Comparison of ENCODE assay signal across 16 cellular contexts in the genomic region with DNA sequence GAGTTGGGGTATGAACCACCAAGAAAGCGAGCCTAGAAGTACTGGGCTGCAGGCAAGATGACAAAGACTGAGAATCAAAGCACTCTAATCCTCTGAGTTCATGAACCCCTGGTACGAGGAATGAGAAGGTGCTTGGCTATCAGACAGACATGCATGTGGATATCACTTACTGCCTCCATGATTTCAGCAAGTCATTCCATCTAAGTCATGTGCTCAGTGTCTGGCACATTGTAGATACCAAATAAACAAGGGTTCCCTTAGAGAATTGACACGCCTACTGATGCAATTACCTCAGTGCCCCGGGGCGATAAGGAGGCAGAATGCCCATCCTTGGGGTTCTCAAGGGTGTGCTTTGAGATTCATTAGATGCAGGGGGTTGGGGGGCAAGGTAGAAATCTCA.
DNase-seq lines count a peak whose midpoint lies in the region; ATAC-seq and TF ChIP-seq lines count a peak whose summit lies in the region.
"Had no signal": no experiment of that assay in that cellular context is flagged by ENCODE, and none has a peak within 500 bp of the region (broad histone marks: within the 10 kb centered on the region; RNA-seq: fewer than 3 reads in every experiment).

No MANE protein-coding gene starts in this region.

- peaks cover 20 to 33% of the 10 kb centered on the region in 2 experiments for H3K4me1 ChIP-seq in trophoblast cell (ENCODE audit: control insufficient read depth in 1 of 2, insufficient read depth in 2 of 2, low read length in 2 of 2)
- no peaks in the 10 kb centered on the region for H3K4me1 ChIP-seq in spleen
- H3K4me1 ChIP-seq: parathyroid adenoma had no signal

- no peak overlapping the region for H2BK5ac ChIP-seq in trophoblast cell (ENCODE audit: low read depth, low read length, poor library complexity)

- H4K91ac ChIP-seq in trophoblast cell (ENCODE audit: low read depth, low read length) = no peak overlapping the region

- no peak overlapping the region for H3K14ac ChIP-seq in trophoblast cell (ENCODE audit: low read length)

- H3K18ac ChIP-seq in trophoblast cell (ENCODE audit: low read length) = no peak overlapping the region

- H3K4me2 ChIP-seq in trophoblast cell (ENCODE audit: low read length) = no peak overlapping the region

- no peak overlapping the region for H3K4ac ChIP-seq in trophoblast cell (ENCODE audit: low read depth, low read length)

- TF ChIP-seq POLR2A in spleen (IDR thresholded peaks at IDR 0.05) = no peak

- no peak overlapping the region for H3K23ac ChIP-seq in trophoblast cell (ENCODE audit: low read length)

- ATAC-seq in GM18502 (IDR thresholded peaks at IDR 0.05; ENCODE audit: poor library complexity, unreplicated experiment) = peak; percentile 61
- no peak for ATAC-seq in activated CD4-positive, CD25-positive, alpha-beta regulatory T cell treated with anti-CD3 and anti-CD28 coated beads, Interleukin-2, amount 50 U/mL, for 24 hours
- no peak for ATAC-seq in HG03139 (IDR thresholded peaks at IDR 0.05; ENCODE audit: unreplicated experiment)
- no peak for ATAC-seq in HG03378 (IDR thresholded peaks at IDR 0.05; ENCODE audit: unreplicated experiment)

- no peak overlapping the region for H3K9ac ChIP-seq in trophoblast cell (ENCODE audit: low read length)
- H3K9ac ChIP-seq: parathyroid adenoma had no signal

- no peaks in the 10 kb centered on the region for H3K36me3 ChIP-seq in trophoblast cell (ENCODE audit: control insufficient read depth in 1 of 2, insufficient read depth in 2 of 2, low read length in 2 of 2)
- H3K36me3 ChIP-seq in spleen = no peaks in the 10 kb centered on the region
- H3K36me3 ChIP-seq: stomach had no signal

- no peak overlapping the region for H2AK5ac ChIP-seq in trophoblast cell (ENCODE audit: low read length)

- whole genome bisulfite sequencing in trophoblast cell (ENCODE audit: extremely low coverage, insufficient coverage, insufficient read length) = no CpG with 5 or more reads among the region's 5 CpGs
- WGBS in spleen, 5 donors = 48 to 88% (median 70%) methylated on average over 5 of the region's 5 CpGs

- H3K27ac ChIP-seq in trophoblast cell (ENCODE audit: low read depth, low read length) = no peak overlapping the region
- no peak overlapping the region for H3K27ac ChIP-seq in spleen
- H3K27ac ChIP-seq: parathyroid adenoma, stomach had no signal

- DNase-seq in OCI-M1 (lab: John Stamatoyannopoulos, UW) (peak; percentile 97), fibroblast of the conjunctiva (ENCODE audit: low read depth) (peak; percentile 50), trophoblast cell (peak; percentile 6 to 47), spleen (no peak)
- DNase-seq: activated CD4-positive, alpha-beta memory T cell treated with anti-CD3 and anti-CD28 coated beads for 36 hours; activated naive CD4-positive, alpha-beta T cell treated with anti-CD3 and anti-CD28 coated beads for 36 hours; CD4-positive, alpha-beta T cell; NCI-H1930; NK-92 treated with Interleukin-12 subunit alpha and Interleukin-12 subunit beta, amount 100 ng/mL, for 24 hours; stomach had no signal

- intact Hi-C loops in spleen (cut with DNase I; ENCODE audit: low total_unique reads) = no loop called here

- no peaks in the 10 kb centered on the region for H3K27me3 ChIP-seq in trophoblast cell (ENCODE audit: insufficient read depth, low read length)
- no peaks in the 10 kb centered on the region for H3K27me3 ChIP-seq in spleen (replicated peaks in 1 of 7)
- H3K27me3 ChIP-seq: stomach had no signal

- H4K8ac ChIP-seq in trophoblast cell (ENCODE audit: low read depth, low read length) = no peak overlapping the region

- TF ChIP-seq CTCF in spleen (IDR thresholded peaks at IDR 0.05 in 8 of 11, conservative IDR thresholded peaks at IDR 0.05 in 3 of 11) = no peak

- H3K79me1 ChIP-seq in trophoblast cell (ENCODE audit: low read length) = peaks cover 17% of the 10 kb centered on the region

- H2BK120ac ChIP-seq in trophoblast cell (ENCODE audit: insufficient read depth, low read length, poor library complexity) = no peak overlapping the region

- no peak overlapping the region for H3K4me3 ChIP-seq in trophoblast cell (ENCODE audit: low read depth, low read length)
- H3K4me3 ChIP-seq in spleen = no peak overlapping the region
- H3K4me3 ChIP-seq: lung, stomach had no signal

- H3K79me2 ChIP-seq in trophoblast cell (ENCODE audit: control insufficient read depth, insufficient read depth, low read length, poor library complexity) = no peaks in the 10 kb centered on the region
- H3K79me2 ChIP-seq: parathyroid adenoma had no signal

- H3K9me3 ChIP-seq in trophoblast cell (ENCODE audit: insufficient read depth, low read depth, low read length) (no peaks in the 10 kb centered on the region), spleen (peaks cover 0 to 12% (median 6%) of the 10 kb centered on the region in 8 donors)
- H3K9me3 ChIP-seq: stomach had no signal

- no peak overlapping the region for H4K12ac ChIP-seq in trophoblast cell (ENCODE audit: low read depth, low read length)

- H2AFZ ChIP-seq in trophoblast cell (ENCODE audit: insufficient read depth, low read length, poor library complexity) = no peak overlapping the region
- H2AFZ ChIP-seq: parathyroid adenoma had no signal

- H2BK12ac ChIP-seq in trophoblast cell (ENCODE audit: low read length) = peak overlapping the region; percentile 56
